ENCODE assay signal across 1 cellular context in the genomic region with DNA sequence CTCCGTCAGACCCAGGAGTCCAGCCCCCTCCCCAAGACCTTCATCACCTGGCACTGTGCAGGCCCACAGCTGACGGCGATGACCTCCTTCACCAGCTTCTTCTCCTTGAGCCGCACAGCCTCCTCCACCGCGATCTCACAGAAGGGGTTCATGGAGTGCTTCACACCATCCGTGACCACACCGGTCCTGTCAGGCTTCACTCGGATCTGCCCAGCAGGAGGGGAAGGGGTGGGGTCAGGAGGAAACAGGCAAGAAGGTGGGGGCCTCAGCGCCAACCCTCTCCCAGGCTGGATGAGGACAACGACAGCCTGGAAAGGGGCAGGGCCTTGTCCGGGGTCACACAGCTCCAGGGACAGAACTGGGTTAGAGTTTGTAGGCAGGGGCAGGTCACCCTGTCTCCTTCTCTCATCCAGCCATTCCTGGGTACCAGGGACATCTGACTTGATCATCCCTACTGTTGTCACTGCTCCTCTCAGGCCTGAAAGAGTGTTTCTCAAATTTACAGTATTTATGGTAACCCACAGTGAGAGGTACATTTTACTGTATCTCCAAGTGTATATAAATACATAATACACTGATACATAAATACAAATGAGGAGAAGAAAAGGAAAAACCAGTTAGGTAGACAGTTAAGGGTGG.
TF ChIP-seq lines count a peak whose summit lies in the region.

No MANE protein-coding gene starts in this region.

TF ChIP-seq in HepG2, 621 proteins besides CTCF, POLR2A, EP300 and RAD21 (continues in another document):
- TF ChIP-seq ZNF225 (CRISPR knock-in tag; IDR thresholded peaks at IDR 0.05) (no peak), ARNT (IDR thresholded peaks at IDR 0.05) (no peak), SMARCE1 (IDR thresholded peaks at IDR 0.05; ENCODE audit: borderline replicate concordance) (no peak), SYNCRIP (IDR thresholded peaks at IDR 0.05; ENCODE audit: insufficient read depth, low read depth, low read length) (no peak), ZNF430 (CRISPR knock-in tag; IDR thresholded peaks at IDR 0.05) (peak; percentile 70; the same call in 1 of the 2 replicates), HNRNPL (IDR thresholded peaks at IDR 0.05; ENCODE audit: low read depth, low read length) (peak; percentile 72; the same call in 1 of the 2 replicates), HHEX (CRISPR knock-in tag; IDR thresholded peaks at IDR 0.05) (no peak), PRDM10 (CRISPR knock-in tag; IDR thresholded peaks at IDR 0.05; ENCODE audit: low read depth) (no peak), BCLAF1 (IDR thresholded peaks at IDR 0.05) (no peak), ELF3 (CRISPR knock-in tag; IDR thresholded peaks at IDR 0.05) (peak; percentile 16; the same call in 1 of the 2 replicates), NFYB (CRISPR knock-in tag; IDR thresholded peaks at IDR 0.05) (no peak), MEIS2 (CRISPR knock-in tag; IDR thresholded peaks at IDR 0.05) (no peak), ZNF121 (CRISPR knock-in tag; IDR thresholded peaks at IDR 0.05) (no peak), RBM22 (optimal IDR thresholded peaks at IDR 0.05; ENCODE audit: low read length) (no peak), HMGXB3 (CRISPR knock-in tag; IDR thresholded peaks at IDR 0.05; ENCODE audit: borderline replicate concordance) (no peak), ZSCAN30 (CRISPR knock-in tag; IDR thresholded peaks at IDR 0.05) (no peak), KIAA2018 (CRISPR knock-in tag; IDR thresholded peaks at IDR 0.05; ENCODE audit: borderline replicate concordance) (no peak), ZMYM4 (CRISPR knock-in tag; IDR thresholded peaks at IDR 0.05) (no peak), ZNF790 (CRISPR knock-in tag; IDR thresholded peaks at IDR 0.05; ENCODE audit: borderline replicate concordance) (no peak), ZNF350 (CRISPR knock-in tag; IDR thresholded peaks at IDR 0.05; ENCODE audit: borderline replicate concordance, low read depth) (no peak; the same call in 1 of the 2 replicates), TBX3 (IDR thresholded peaks at IDR 0.05; ENCODE audit: borderline replicate concordance) (no peak), GATAD2A (CRISPR knock-in tag; IDR thresholded peaks at IDR 0.05) (no peak; the same call in 1 of the 2 replicates)
- TF ChIP-seq, protein P1, sequence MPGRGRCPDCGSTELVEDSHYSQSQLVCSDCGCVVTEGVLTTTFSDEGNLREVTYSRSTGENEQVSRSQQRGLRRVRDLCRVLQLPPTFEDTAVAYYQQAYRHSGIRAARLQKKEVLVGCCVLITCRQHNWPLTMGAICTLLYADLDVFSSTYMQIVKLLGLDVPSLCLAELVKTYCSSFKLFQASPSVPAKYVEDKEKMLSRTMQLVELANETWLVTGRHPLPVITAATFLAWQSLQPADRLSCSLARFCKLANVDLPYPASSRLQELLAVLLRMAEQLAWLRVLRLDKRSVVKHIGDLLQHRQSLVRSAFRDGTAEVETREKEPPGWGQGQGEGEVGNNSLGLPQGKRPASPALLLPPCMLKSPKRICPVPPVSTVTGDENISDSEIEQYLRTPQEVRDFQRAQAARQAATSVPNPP (CRISPR knock-in tag; IDR thresholded peaks at IDR 0.05), result no peak
- TF ChIP-seq, protein P2, sequence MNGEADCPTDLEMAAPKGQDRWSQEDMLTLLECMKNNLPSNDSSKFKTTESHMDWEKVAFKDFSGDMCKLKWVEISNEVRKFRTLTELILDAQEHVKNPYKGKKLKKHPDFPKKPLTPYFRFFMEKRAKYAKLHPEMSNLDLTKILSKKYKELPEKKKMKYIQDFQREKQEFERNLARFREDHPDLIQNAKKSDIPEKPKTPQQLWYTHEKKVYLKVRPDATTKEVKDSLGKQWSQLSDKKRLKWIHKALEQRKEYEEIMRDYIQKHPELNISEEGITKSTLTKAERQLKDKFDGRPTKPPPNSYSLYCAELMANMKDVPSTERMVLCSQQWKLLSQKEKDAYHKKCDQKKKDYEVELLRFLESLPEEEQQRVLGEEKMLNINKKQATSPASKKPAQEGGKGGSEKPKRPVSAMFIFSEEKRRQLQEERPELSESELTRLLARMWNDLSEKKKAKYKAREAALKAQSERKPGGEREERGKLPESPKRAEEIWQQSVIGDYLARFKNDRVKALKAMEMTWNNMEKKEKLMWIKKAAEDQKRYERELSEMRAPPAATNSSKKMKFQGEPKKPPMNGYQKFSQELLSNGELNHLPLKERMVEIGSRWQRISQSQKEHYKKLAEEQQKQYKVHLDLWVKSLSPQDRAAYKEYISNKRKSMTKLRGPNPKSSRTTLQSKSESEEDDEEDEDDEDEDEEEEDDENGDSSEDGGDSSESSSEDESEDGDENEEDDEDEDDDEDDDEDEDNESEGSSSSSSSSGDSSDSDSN (CRISPR knock-in tag; IDR thresholded peaks at IDR 0.05), result peak; percentile 51
